ENCODE assay signal across 9 cellular contexts in genomic region chr17:37405522-37405921, GRCh38. TPM values are rescaled to one million over a fixed set of nuclear protein-coding genes. Genes with fewer than 3 reads are reported as not detected.
DNase-seq lines count a peak whose midpoint lies in the region; ATAC-seq and TF ChIP-seq lines count a peak whose summit lies in the region.
"Not testable (repeated sequence)": the region's sequence is repeated elsewhere in the genome, so short reads cannot be mapped to it uniquely, and the experiment has no call there.
"Had no signal": no experiment of that assay in that cellular context is flagged by ENCODE, and none has a peak within 500 bp of the region (broad histone marks: within the 10 kb centered on the region; RNA-seq: fewer than 3 reads in every experiment).

No MANE protein-coding gene starts in this region.

- WGBS in esophagus muscularis mucosa = 61% methylated on average over 14 of the region's 14 CpGs

- H3K9me3 ChIP-seq in DOHH2 (ENCODE audit: control insufficient read depth, insufficient read depth, low read length); esophagus muscularis mucosa: not testable (repeated sequence)

- ATAC-seq in memory B cell (ENCODE audit: low read depth) = not testable (repeated sequence)

- not testable (repeated sequence) for H3K27ac ChIP-seq in DOHH2 (ENCODE audit: low read depth, low read length)
- H3K27ac ChIP-seq in esophagus muscularis mucosa (replicated peaks in 1 of 4) = peak overlapping the region; percentile 91 to 95 (median 94)

- peaks cover 47% of the 10 kb centered on the region for H3K4me1 ChIP-seq in DOHH2 (ENCODE audit: control insufficient read depth, low read length)
- H3K4me1 ChIP-seq in esophagus muscularis mucosa = peaks cover 14 to 33% (median 30%) of the 10 kb centered on the region in 4 donors

- H3K27me3 ChIP-seq in DOHH2 (ENCODE audit: control insufficient read depth, low read length); esophagus muscularis mucosa: not testable (repeated sequence)

- not testable (repeated sequence) for H3K27me3 Mint-ChIP-seq in memory B cell

- peaks cover 60% of the 10 kb centered on the region for H3K36me3 ChIP-seq in DOHH2 (ENCODE audit: control insufficient read depth, low read length)
- not testable (repeated sequence) for H3K36me3 ChIP-seq in esophagus muscularis mucosa

- peaks cover 88% of the 10 kb centered on the region for H3K79me2 ChIP-seq in DOHH2 (ENCODE audit: control insufficient read depth, low read length)

- in situ Hi-C loops in astrocyte of the spinal cord (cut with HindIII; ENCODE audit: low sequenced_read_pairs) = not testable (repeated sequence)

- intact Hi-C loops in esophagus muscularis mucosa (cut with DNase I) = loop anchor here (5.0 kb wide), 2 partner anchors 48 to 82 kb away; partner anchors contain the start of gene DUSP14

- peak overlapping the region; percentile 95 for H3K4me3 Mint-ChIP-seq in memory B cell

- peak overlapping the region; percentile 90 for H3K27ac Mint-ChIP-seq in memory B cell

- DNase-seq in LNCaP clone FGC (ENCODE audit: low read depth); astrocyte of the spinal cord (ENCODE audit: low read depth, low spot score); esophagus muscularis mucosa (ENCODE audit: extremely low spot score); memory B cell (ENCODE audit: low spot score in 2 of 2); retinal pigment epithelial cell (ENCODE audit: low read depth): not testable (repeated sequence)

- H3K4me2 ChIP-seq in DOHH2 (ENCODE audit: low read length) = peak overlapping the region; percentile 98

- TF ChIP-seq EP300 in esophagus muscularis mucosa (IDR thresholded peaks at IDR 0.05) = not testable (repeated sequence)

- not testable (repeated sequence) for H4K20me1 ChIP-seq in DOHH2 (ENCODE audit: control insufficient read depth, insufficient read depth, low read depth, low read length)

- H3K4me3 ChIP-seq in DOHH2 (ENCODE audit: low read length) (peak overlapping the region; percentile 100), LNCaP clone FGC (ENCODE audit: low read depth, low read length) (peak overlapping the region; percentile 78), WI38 (ENCODE audit: low read depth, low read length) (peak overlapping the region; percentile 86), astrocyte of the spinal cord (ENCODE audit: low read depth, low read length) (peak overlapping the region; percentile 76), esophagus muscularis mucosa (peak overlapping the region; percentile 81 to 94 (median 88)), retinal pigment epithelial cell (ENCODE audit: low read length) (peak overlapping the region; percentile 83)

- not testable (repeated sequence) for H3K36me3 Mint-ChIP-seq in memory B cell

- H3K4me1 Mint-ChIP-seq in memory B cell = peaks cover 19% of the 10 kb centered on the region

- not testable (repeated sequence) for TF ChIP-seq CTCF in DOHH2 (IDR thresholded peaks at IDR 0.05; ENCODE audit: low read depth, low read length, poor library complexity, severe bottlenecking); LNCaP clone FGC (IDR thresholded peaks at IDR 0.05; ENCODE audit: control insufficient read depth, extremely low read depth, insufficient read depth); WI38 (IDR thresholded peaks at IDR 0.05; ENCODE audit: low read depth, low read length); astrocyte of the spinal cord (IDR thresholded peaks at IDR 0.05; ENCODE audit: low read depth, low read length); esophagus muscularis mucosa (IDR thresholded peaks at IDR 0.05); retinal pigment epithelial cell (conservative IDR thresholded peaks at IDR 0.05; ENCODE audit: low read depth, low read length)

- not testable (repeated sequence) for H3K9me2 ChIP-seq in DOHH2 (replicated peaks; ENCODE audit: control insufficient read depth, low read length)

- not testable (repeated sequence) for H3F3A ChIP-seq in DOHH2 (ENCODE audit: control insufficient read depth, insufficient read depth)

- not testable (repeated sequence) for TF ChIP-seq POLR2A in esophagus muscularis mucosa (IDR thresholded peaks at IDR 0.05; ENCODE audit: low read depth)

- H3K9me3 Mint-ChIP-seq in memory B cell = not testable (repeated sequence)

RNA-seq across cellular contexts. Expression of gene ACACA, which starts 1.1 kb away (rescaled TPM):
- total RNA-seq in esophagus muscularis mucosa = 10 to 100 TPM; 34.0 to 58.0 (median 50.5) TPM

RNA-seq across cellular contexts. Expression of gene TADA2A, which starts 1.2 kb away (rescaled TPM):
- total RNA-seq in esophagus muscularis mucosa = 10 to 100 TPM; 11.5 to 23.7 (median 17.7) TPM

RNA-seq across cellular contexts. Expression of gene C17orf78, which starts 29.7 kb away (rescaled TPM):
- total RNA-seq in esophagus muscularis mucosa = not detected
- total RNA-seq: adrenal gland; T-helper 1 cell treated with Interleukin-12 subunit alpha and Interleukin-12 subunit beta and Interleukin-4 antibody, amounts not matched to agents 30 ng/mL and 1 ng/mL, for 36 hours had no signal
